Comparison of ENCODE assay signal across 29 cellular contexts in genomic region chr4:17894421-17894820, GRCh38.
"Had no signal": no experiment of that assay in that cellular context is flagged by ENCODE, and none has a peak within 500 bp of the region (broad histone marks: within the 10 kb centered on the region; RNA-seq: fewer than 3 reads in every experiment).

No MANE protein-coding gene starts in this region.

- H3K27ac ChIP-seq: ascending aorta, breast epithelium, cardiac muscle cell, colonic mucosa, gastrocnemius medialis, heart left ventricle, WERI-Rb-1 had no signal

- H3K4me1 ChIP-seq: ascending aorta, breast epithelium, colonic mucosa, gastrocnemius medialis, heart left ventricle had no signal

- H3K4me3 ChIP-seq: ascending aorta, breast epithelium, cardiac muscle cell, colonic mucosa, gastrocnemius medialis, heart left ventricle had no signal

- H3K36me3 ChIP-seq: breast epithelium, cardiac muscle cell, colonic mucosa, gastrocnemius medialis, heart left ventricle had no signal

- DNase-seq: activated B cell treated with CpG ODN at 0.5 μM for 24 hours; activated CD4-positive, alpha-beta memory T cell treated with anti-CD3 and anti-CD28 coated beads for 36 hours; activated CD4-positive, alpha-beta T cell treated with anti-CD3 and anti-CD28 coated beads for 36 hours; activated CD4-positive, alpha-beta T cell treated with anti-CD3 and anti-CD28 coated beads, Interleukin-2, amount 10 ng/mL, durations not matched to agents 24 days and 14 days; activated CD4-positive, CD25-positive, alpha-beta regulatory T cell treated with anti-CD3 and anti-CD28 coated beads, Interleukin-2, amount 50 U/mL, for 72 hours; activated CD8-positive, alpha-beta memory T cell treated with anti-CD3 and anti-CD28 coated beads, Interleukin-2, amount 10 ng/mL, durations not matched to agents 7 days and 5 days; activated CD8-positive, alpha-beta memory T cell treated with anti-CD3 and anti-CD28 coated beads, Interleukin-2, amount 50 U/mL, for 4 hours; activated CD8-positive, alpha-beta T cell treated with anti-CD3 and anti-CD28 coated beads, Interleukin-2, amount 10 ng/mL, durations not matched to agents 7 days and 5 days; activated gamma-delta T cell; activated naive CD4-positive, alpha-beta T cell; activated naive CD4-positive, alpha-beta T cell treated with anti-CD3 and anti-CD28 coated beads, Interleukin-2, amount 10 ng/mL, durations not matched to agents 7 days and 5 days; activated naive CD8-positive, alpha-beta T cell treated with anti-CD3 and anti-CD28 coated beads, Interleukin-2, amount 10 ng/mL, durations not matched to agents 7 days and 5 days; activated T-cell treated with anti-CD3 and anti-CD28 coated beads, Interleukin-2, amount 50 U/mL, for 1 hour; activated T-cell treated with anti-CD3 and anti-CD28 coated beads, Interleukin-2, amount 50 U/mL, for 48 hours; central memory CD4-positive, alpha-beta T cell; cerebellar nuclear complex; colonic mucosa; effector CD8-positive, alpha-beta T cell; foreskin fibroblast; gastrocnemius medialis; glutamatergic neuron; heart left ventricle; T-helper 1 cell; T-helper 17 cell; T1000; WERI-Rb-1 had no signal

- H3K9me3 ChIP-seq: ascending aorta, breast epithelium, colonic mucosa, gastrocnemius medialis, heart left ventricle had no signal

- H3K27me3 ChIP-seq: ascending aorta, breast epithelium, cardiac muscle cell, colonic mucosa, gastrocnemius medialis, heart left ventricle had no signal
